In the genomic region with DNA sequence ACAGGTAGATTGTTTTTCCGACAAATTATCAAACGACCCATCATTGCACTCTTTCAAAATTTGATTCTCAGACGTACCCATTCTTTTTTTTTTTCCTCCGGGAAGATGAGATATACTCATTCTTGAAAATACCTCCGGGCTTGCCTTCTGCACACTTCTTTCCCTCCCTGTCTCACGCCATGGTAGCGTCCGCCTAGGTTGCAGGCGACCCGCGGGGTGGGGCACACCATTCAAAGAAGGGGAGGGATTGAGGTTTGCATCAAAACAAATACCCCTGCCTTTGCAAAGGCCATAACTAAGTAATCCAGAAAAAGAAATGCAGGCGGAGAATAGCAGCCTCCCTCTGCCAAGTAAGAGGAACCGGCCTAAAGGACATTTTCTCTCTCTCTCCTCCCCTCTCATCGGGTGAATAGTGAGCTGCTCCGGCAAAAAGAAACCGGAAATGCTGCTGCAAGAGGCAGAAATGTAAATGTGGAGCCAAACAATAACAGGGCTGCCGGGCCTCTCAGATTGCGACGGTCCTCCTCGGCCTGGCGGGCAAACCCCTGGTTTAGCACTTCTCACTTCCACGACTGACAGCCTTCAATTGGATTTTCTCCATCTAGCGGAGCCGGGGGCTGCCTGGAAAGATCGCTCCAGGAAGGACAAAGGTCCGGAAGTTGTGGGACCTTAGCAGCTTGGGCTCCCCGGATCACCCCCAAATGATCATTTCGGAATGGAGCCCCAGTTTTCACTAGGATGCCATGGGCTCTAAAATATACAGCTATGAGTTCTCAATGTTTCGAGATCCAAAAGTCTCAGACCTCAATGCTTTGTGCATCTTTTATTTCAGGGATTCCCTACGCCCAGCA, we compare ENCODE assay signal across 8 cellular contexts. TPM values are rescaled to one million over a fixed set of nuclear protein-coding genes. Genes with fewer than 3 reads are reported as not detected.
DNase-seq lines count a peak whose midpoint lies in the region; ATAC-seq lines count a peak whose summit lies in the region.

No MANE protein-coding gene starts in this region.

- H3K4me1 Mint-ChIP-seq in activated CD8-positive, alpha-beta T cell treated with anti-CD3 and anti-CD28 coated beads, Interleukin-2, amount 10 ng/mL, durations not matched to agents 7 days and 5 days (ENCODE audit: low read depth): peaks cover 38% of the 10 kb centered on the region
- peaks cover 34% of the 10 kb centered on the region for H3K4me1 Mint-ChIP-seq in memory B cell

- H3K27me3 ChIP-seq in BLaER1 treated with 17β-estradiol and CSF1 and Interleukin-3, amounts not matched to agents 10 nM and 100 nM: no peaks in the 10 kb centered on the region

- CTCF ChIA-PET in activated CD8-positive, alpha-beta T cell treated with anti-CD3 and anti-CD28 coated beads, Interleukin-2, amount 10 ng/mL, durations not matched to agents 7 days and 5 days (lab: Charles Lee): interaction anchor here (0.7 to 7.2 kb wide), 41 partner anchors 8 to 1060 kb away, joined by 3 to 129 read pairs (median 7); partner anchors contain the start of genes ACADVL, ACAP1, ATP1B2 and DNAH2

- peak overlapping the region; percentile 97 to 100 (median 99) for H3K27ac ChIP-seq in BLaER1 treated with 17β-estradiol and CSF1 and Interleukin-3, amounts not matched to agents 10 nM and 100 nM

- H3K4me3 Mint-ChIP-seq in activated CD8-positive, alpha-beta T cell treated with anti-CD3 and anti-CD28 coated beads, Interleukin-2, amount 10 ng/mL, durations not matched to agents 7 days and 5 days: peak overlapping the region; percentile 98
- peak overlapping the region; percentile 97 for H3K4me3 Mint-ChIP-seq in memory B cell

- H3K36me3 ChIP-seq in BLaER1 treated with 17β-estradiol and CSF1 and Interleukin-3, amounts not matched to agents 10 nM and 100 nM: peaks cover 5 to 65% (median 46%) of the 10 kb centered on the region in 11 experiments; a peak in 21 of 22 replicates

- H4K20me1 ChIP-seq in BLaER1 treated with 17β-estradiol and CSF1 and Interleukin-3, amounts not matched to agents 10 nM and 100 nM: peaks cover 7 to 55% (median 44%) of the 10 kb centered on the region in 11 experiments; a peak in 21 of 22 replicates

- H3K9me3 Mint-ChIP-seq in activated CD8-positive, alpha-beta T cell treated with anti-CD3 and anti-CD28 coated beads, Interleukin-2, amount 10 ng/mL, durations not matched to agents 7 days and 5 days (ENCODE audit: insufficient read depth): no peaks in the 10 kb centered on the region
- no peaks in the 10 kb centered on the region for H3K9me3 Mint-ChIP-seq in memory B cell

- POLR2A ChIA-PET in activated CD8-positive, alpha-beta T cell treated with anti-CD3 and anti-CD28 coated beads, Interleukin-2, amount 10 ng/mL, durations not matched to agents 7 days and 5 days (lab: Charles Lee): interaction anchor here (0.6 to 5.3 kb wide), 51 partner anchors 10 to 562 kb away, joined by 3 to 101 read pairs (median 5); partner anchors contain the start of genes ACAP1, ATP1B2, CD68 and CNTROB

- no peaks in the 10 kb centered on the region for H3K9me3 ChIP-seq in BLaER1 treated with 17β-estradiol and CSF1 and Interleukin-3, amounts not matched to agents 10 nM and 100 nM (replicated peaks in 1 of 11)

- peak overlapping the region; percentile 78 to 98 (median 94) for H3K4me2 ChIP-seq in BLaER1 treated with 17β-estradiol and CSF1 and Interleukin-3, amounts not matched to agents 10 nM and 100 nM

- DNase-seq in NCI-H82 (lab: John Stamatoyannopoulos, UW) (peak; percentile 95), memory B cell (ENCODE audit: low spot score in 2 of 2) (peak; percentile 81 to 87)
- peak; percentile 88 for DNase-seq in activated CD8-positive, alpha-beta T cell treated with anti-CD3 and anti-CD28 coated beads, Interleukin-2, amount 10 ng/mL, durations not matched to agents 7 days and 5 days
- peak; percentile 72 for DNase-seq in effector CD8-positive, alpha-beta T cell (lab: John Stamatoyannopoulos, UW)
- DNase-seq in stimulated activated CD8-positive, alpha-beta memory T cell treated with anti-CD3 and anti-CD28 coated beads, Interleukin-12 subunit alpha, Interleukin-12 subunit beta, amount 100 ng/mL, for 24 hours (ENCODE audit: extremely low read depth): peak; percentile 58

- H3K36me3 Mint-ChIP-seq in activated CD8-positive, alpha-beta T cell treated with anti-CD3 and anti-CD28 coated beads, Interleukin-2, amount 10 ng/mL, durations not matched to agents 7 days and 5 days (ENCODE audit: low read depth): peaks cover 33% of the 10 kb centered on the region
- H3K36me3 Mint-ChIP-seq in memory B cell: peaks cover 5% of the 10 kb centered on the region

- H3K4me1 ChIP-seq in BLaER1 treated with 17β-estradiol and CSF1 and Interleukin-3, amounts not matched to agents 10 nM and 100 nM: peaks cover 34 to 46% (median 40%) of the 10 kb centered on the region in 10 experiments

- no peaks in the 10 kb centered on the region for H3K27me3 Mint-ChIP-seq in activated CD8-positive, alpha-beta T cell treated with anti-CD3 and anti-CD28 coated beads, Interleukin-2, amount 10 ng/mL, durations not matched to agents 7 days and 5 days (ENCODE audit: low read depth)
- no peaks in the 10 kb centered on the region for H3K27me3 Mint-ChIP-seq in memory B cell

- peak overlapping the region; percentile 100 for H3K27ac Mint-ChIP-seq in activated CD8-positive, alpha-beta T cell treated with anti-CD3 and anti-CD28 coated beads, Interleukin-2, amount 10 ng/mL, durations not matched to agents 7 days and 5 days
- H3K27ac Mint-ChIP-seq in memory B cell: peak overlapping the region; percentile 99

- peak overlapping the region; percentile 82 to 100 (median 94) for H3K4me3 ChIP-seq in BLaER1 treated with 17β-estradiol and CSF1 and Interleukin-3, amounts not matched to agents 10 nM and 100 nM

- ATAC-seq in GM19372 (IDR thresholded peaks at IDR 0.05; ENCODE audit: low read depth, unreplicated experiment) (peak; percentile 43), HG03521 (IDR thresholded peaks at IDR 0.05; ENCODE audit: unreplicated experiment) (peak; percentile 40), memory B cell (ENCODE audit: low read depth) (peak; percentile 50)
- ATAC-seq in activated CD8-positive, alpha-beta T cell treated with anti-CD3 and anti-CD28 coated beads, Interleukin-2, amount 10 ng/mL, durations not matched to agents 7 days and 5 days: peak; percentile 45

- peak overlapping the region; percentile 96 to 100 (median 99) for H3K9ac ChIP-seq in BLaER1 treated with 17β-estradiol and CSF1 and Interleukin-3, amounts not matched to agents 10 nM and 100 nM

RNA-seq across cellular contexts. Expression of gene TP53, which starts 0.8 kb away (rescaled TPM):
- 100 to 1,000 TPM; 131 to 136 TPM for total RNA-seq in activated CD8-positive, alpha-beta T cell treated with anti-CD3 and anti-CD28 coated beads, Interleukin-2, amount 10 ng/mL, durations not matched to agents 7 days and 5 days

RNA-seq across cellular contexts. Expression of gene WRAP53, which starts 1.8 kb away (rescaled TPM):
- 10 to 100 TPM; 27.1 to 29.3 TPM for total RNA-seq in activated CD8-positive, alpha-beta T cell treated with anti-CD3 and anti-CD28 coated beads, Interleukin-2, amount 10 ng/mL, durations not matched to agents 7 days and 5 days

RNA-seq across cellular contexts. Expression of gene EFNB3, which starts 18.6 kb away (rescaled TPM):
- not detected for total RNA-seq in activated CD8-positive, alpha-beta T cell treated with anti-CD3 and anti-CD28 coated beads, Interleukin-2, amount 10 ng/mL, durations not matched to agents 7 days and 5 days

RNA-seq across cellular contexts. Expression of gene DNAH2, which starts 31.1 kb away (rescaled TPM):
- total RNA-seq in activated CD8-positive, alpha-beta T cell treated with anti-CD3 and anti-CD28 coated beads, Interleukin-2, amount 10 ng/mL, durations not matched to agents 7 days and 5 days: not detected

RNA-seq across cellular contexts. Expression of gene ATP1B2, which starts 35.7 kb away (rescaled TPM):
- total RNA-seq in activated CD8-positive, alpha-beta T cell treated with anti-CD3 and anti-CD28 coated beads, Interleukin-2, amount 10 ng/mL, durations not matched to agents 7 days and 5 days: not detected

Comparison
In these comparisons a context has a peak if more than half of its experiments do, and no peak if none do; other contexts are left out.
1. Peak in every context shown above with its lines: DNase-seq, ATAC-seq, H3K4me3 ChIP-seq and H3K27ac ChIP-seq.